In the genomic region with DNA sequence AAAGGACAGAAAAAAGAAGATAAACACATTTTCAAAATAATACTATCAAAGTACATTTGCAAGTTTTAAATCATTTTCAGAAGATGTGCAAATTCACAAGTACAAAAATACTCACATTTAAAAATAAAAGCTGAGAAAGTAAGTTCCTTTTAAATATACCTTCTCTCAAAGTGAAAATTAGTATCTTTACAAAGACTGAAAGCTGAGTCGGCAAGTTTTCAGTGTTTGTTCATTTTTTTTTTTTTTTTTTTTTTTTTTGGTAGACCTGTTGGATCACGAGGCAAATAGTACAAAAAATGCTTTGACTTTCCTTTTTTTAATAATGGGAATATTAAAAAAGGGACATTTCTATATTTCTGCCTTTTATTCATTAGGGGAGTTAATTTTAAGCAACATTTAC, we compare ENCODE assay signal across 20 cellular contexts.
DNase-seq lines count a peak whose midpoint lies in the region; ATAC-seq, FAIRE-seq and TF ChIP-seq lines count a peak whose summit lies in the region.
"Had no signal": no experiment of that assay in that cellular context is flagged by ENCODE, and none has a peak within 500 bp of the region (broad histone marks: within the 10 kb centered on the region; RNA-seq: fewer than 3 reads in every experiment).

No MANE protein-coding gene starts in this region.

- H3F3A ChIP-seq in MM.1S (ENCODE audit: insufficient read depth, low read length) = no peaks in the 10 kb centered on the region

- H3K4me2 ChIP-seq in MM.1S (ENCODE audit: low read depth, low read length) = no peak overlapping the region
- H3K4me2 ChIP-seq: BLaER1, GM23338 had no signal

- H3K79me2 ChIP-seq in MM.1S (ENCODE audit: low read length) = no peaks in the 10 kb centered on the region

- H3K27me3 ChIP-seq in MM.1S (replicated peaks; ENCODE audit: insufficient read depth, low read length) (no peaks in the 10 kb centered on the region), body of pancreas (no peaks in the 10 kb centered on the region)
- H3K27me3 ChIP-seq: BLaER1 had no signal

- ATAC-seq in HG03196 (IDR thresholded peaks at IDR 0.05; ENCODE audit: unreplicated experiment) = no peak
- no peak for ATAC-seq in body of pancreas
- ATAC-seq: CD8-positive, alpha-beta T cell; GM12878; GM23338 had no signal

- H3K36me3 ChIP-seq in MM.1S (replicated peaks; ENCODE audit: insufficient read depth, low read length) (no peaks in the 10 kb centered on the region), body of pancreas (replicated peaks in 1 of 2; ENCODE audit: insufficient read depth in 1 of 2, low read depth in 2 of 2) (no peaks in the 10 kb centered on the region)
- H3K36me3 ChIP-seq: BLaER1, HAP-1 had no signal

- H3K9me3 ChIP-seq in MM.1S (replicated peaks; ENCODE audit: insufficient read depth, low read length) (no peaks in the 10 kb centered on the region), body of pancreas (no peaks in the 10 kb centered on the region)
- H3K9me3 ChIP-seq: BLaER1, Caco-2 had no signal

- H3K4me3 ChIP-seq in MM.1S (ENCODE audit: low read length) = no peak overlapping the region
- H3K4me3 ChIP-seq in body of pancreas = no peak overlapping the region
- H3K4me3 ChIP-seq: BLaER1, GM12878, GM23338, HAP-1 had no signal

- intact Hi-C loops in body of pancreas (cut with DNase I) = no loop called here

- TF ChIP-seq CTCF in MM.1S (IDR thresholded peaks at IDR 0.05; ENCODE audit: low read length) (no peak), body of pancreas (IDR thresholded peaks at IDR 0.05) (no peak)

- TF ChIP-seq POLR2A in body of pancreas (IDR thresholded peaks at IDR 0.05) = no peak

- H3K9ac ChIP-seq in MM.1S (ENCODE audit: low read length) = no peak overlapping the region
- H3K9ac ChIP-seq: BLaER1 had no signal

- 62 to 68% methylated on average over 2 of the region's 2 CpGs for WGBS in body of pancreas, 2 donors

- no peak overlapping the region for H3K27ac ChIP-seq in MM.1S (ENCODE audit: low read length)
- H3K27ac ChIP-seq in body of pancreas = no peak overlapping the region
- H3K27ac ChIP-seq: BLaER1, C4-2B had no signal

- no peaks in the 10 kb centered on the region for H3K9me2 ChIP-seq in MM.1S (replicated peaks; ENCODE audit: insufficient read depth, low read length)

- peak; percentile 22 for DNase-seq in MM.1S
- no peak for DNase-seq in NCI-H2081 treated with DMSO at 0.1 percent for 48 hours (lab: John Stamatoyannopoulos, UW)
- no peak for DNase-seq in body of pancreas
- DNase-seq: Caco-2; CD4-positive, CD25-positive, alpha-beta regulatory T cell; CD8-positive, alpha-beta T cell; DMS153; DND-41; GDM1; HFFc6 had no signal

- no peak overlapping the region for H2AFZ ChIP-seq in MM.1S (ENCODE audit: low read length)
- H2AFZ ChIP-seq: GM23338 had no signal

- H3K4me1 ChIP-seq in MM.1S (ENCODE audit: low read length) = no peaks in the 10 kb centered on the region
- no peaks in the 10 kb centered on the region for H3K4me1 ChIP-seq in body of pancreas
- H3K4me1 ChIP-seq: BLaER1, Caco-2, HAP-1 had no signal

- FAIRE-seq in G401.6 (lab: Jason Lieb, UNC) = peak; percentile 90
- peak; percentile 92 for FAIRE-seq in islet of Langerhans (lab: Jason Lieb, UNC)
- FAIRE-seq: GM12878, GM19239, H54 had no signal

- no peaks in the 10 kb centered on the region for H4K20me1 ChIP-seq in MM.1S (ENCODE audit: insufficient read depth, low read length)
- H4K20me1 ChIP-seq: BLaER1 had no signal
